22 cellular contexts compared by ENCODE assay signal in genomic region chr12:104895405-104895804, GRCh38.
DNase-seq lines count a peak whose midpoint lies in the region; ATAC-seq, FAIRE-seq and TF ChIP-seq lines count a peak whose summit lies in the region.
"Had no signal": no experiment of that assay in that cellular context is flagged by ENCODE, and none has a peak within 500 bp of the region (broad histone marks: within the 10 kb centered on the region; RNA-seq: fewer than 3 reads in every experiment).

No MANE protein-coding gene starts in this region.

- no peak overlapping the region for H3K27ac Mint-ChIP-seq in Calu3 (ENCODE audit: unreplicated experiment)
- H3K27ac Mint-ChIP-seq in naive thymus-derived CD4-positive, alpha-beta T cell: no peak overlapping the region
- H3K27ac Mint-ChIP-seq: B cell; CD4-positive, CD25-positive, alpha-beta regulatory T cell; CD8-positive, alpha-beta T cell; GM23338; H9 had no signal

- H3K27ac ChIP-seq in 22Rv1: peak overlapping the region; percentile 39
- H3K27ac ChIP-seq in pancreas: peak overlapping the region in 1 of 4 donors; percentile 24
- H3K27ac ChIP-seq in naive thymus-derived CD4-positive, alpha-beta T cell (ENCODE audit: low read depth, low read length): no peak overlapping the region
- H3K27ac ChIP-seq: BLaER1, C4-2B had no signal

- no peak for ATAC-seq in pancreas
- no peak for ATAC-seq in GM19455 (IDR thresholded peaks at IDR 0.05; ENCODE audit: unreplicated experiment)
- ATAC-seq in naive thymus-derived CD4-positive, alpha-beta T cell: no peak
- ATAC-seq: CD8-positive, alpha-beta T cell; GM12878; GM23338; HCT116 had no signal

- intact Hi-C loops in Calu3 (cut with micrococcal nuclease; ENCODE audit: unreplicated experiment) (loop anchor here (5.0 kb wide), 1 partner anchor 62 kb away; the partner anchor contains the start of gene SLC41A2), pancreas (cut with DNase I) (loop anchor here in 1 of 3 donors (10.0 kb wide), 1 partner anchor 49 kb away; no protein-coding TSS in a partner anchor)
- intact Hi-C loops in naive thymus-derived CD4-positive, alpha-beta T cell (cut with micrococcal nuclease): no loop called here

- 95 to 97% methylated on average over 1 of the region's 1 CpG for whole genome bisulfite sequencing in pancreas, 2 donors

- DNase-seq in Calu3 (no peak), dedifferentiated amniotic fluid mesenchymal stem cell (ENCODE audit: extremely low spot score) (peak; percentile 11), pancreas (no peak), NCI-H2171 treated with DMSO at 0.1 percent for 48 hours (lab: John Stamatoyannopoulos, UW) (no peak)
- no peak for DNase-seq in naive thymus-derived CD4-positive, alpha-beta T cell
- DNase-seq: CD4-positive, CD25-positive, alpha-beta regulatory T cell; CD8-positive, alpha-beta T cell; DMS 273 treated with DMSO at 0.1 percent for 48 hours; DMS79; EL; GDM1; H9 had no signal

- no peaks in the 10 kb centered on the region for H3K9me3 Mint-ChIP-seq in Calu3 (ENCODE audit: low read depth, unreplicated experiment)
- peaks cover 0 to 18% (median 0%) of the 10 kb centered on the region in 11 donors for H3K9me3 Mint-ChIP-seq in naive thymus-derived CD4-positive, alpha-beta T cell
- H3K9me3 Mint-ChIP-seq: GM23338, H9 had no signal

- H3K4me1 ChIP-seq in pancreas: peaks cover under 1 to 21% (median 17%) of the 10 kb centered on the region in 3 donors
- no peaks in the 10 kb centered on the region for H3K4me1 ChIP-seq in naive thymus-derived CD4-positive, alpha-beta T cell (ENCODE audit: control insufficient read depth in 2 of 2, insufficient read depth in 2 of 2, low read length in 2 of 2)
- H3K4me1 ChIP-seq: BLaER1 had no signal

- H3K27me3 ChIP-seq in pancreas: no peaks in the 10 kb centered on the region
- H3K27me3 ChIP-seq in naive thymus-derived CD4-positive, alpha-beta T cell (ENCODE audit: control insufficient read depth in 2 of 2, insufficient read depth in 2 of 2, low read length in 2 of 2): no peaks in the 10 kb centered on the region
- H3K27me3 ChIP-seq: BLaER1 had no signal

- H3K9me3 ChIP-seq in pancreas: no peaks in the 10 kb centered on the region
- no peaks in the 10 kb centered on the region for H3K9me3 ChIP-seq in naive thymus-derived CD4-positive, alpha-beta T cell (ENCODE audit: control insufficient read depth in 2 of 3, low read length in 3 of 3)
- H3K9me3 ChIP-seq: Caco-2 had no signal

- H3K4me3 ChIP-seq in pancreas: no peak overlapping the region
- no peak overlapping the region for H3K4me3 ChIP-seq in naive thymus-derived CD4-positive, alpha-beta T cell (ENCODE audit: low read length)
- H3K4me3 ChIP-seq: BLaER1, GM12878, GM23338 had no signal

- CTCF ChIA-PET in Calu3 (lab: Charles Lee): interaction anchor here (0.6 kb wide), 1 partner anchor 618 kb away, joined by 3 read pairs; no protein-coding TSS in a partner anchor
- CTCF ChIA-PET in naive thymus-derived CD4-positive, alpha-beta T cell (lab: Charles Lee): interaction anchor here (0.6 kb wide), 1 partner anchor 41 kb away, joined by 3 read pairs; no protein-coding TSS in a partner anchor

- H3K36me3 Mint-ChIP-seq in Calu3 (ENCODE audit: insufficient read depth, unreplicated experiment): no peaks in the 10 kb centered on the region
- H3K36me3 Mint-ChIP-seq in naive thymus-derived CD4-positive, alpha-beta T cell: peaks cover 0 to 11% (median 0%) of the 10 kb centered on the region in 5 donors
- H3K36me3 Mint-ChIP-seq: CD4-positive, CD25-positive, alpha-beta regulatory T cell; CD8-positive, alpha-beta T cell had no signal

- H3K36me3 ChIP-seq in pancreas: no peaks in the 10 kb centered on the region
- no peaks in the 10 kb centered on the region for H3K36me3 ChIP-seq in naive thymus-derived CD4-positive, alpha-beta T cell (ENCODE audit: control insufficient read depth in 2 of 3, insufficient read depth in 3 of 3, low read length in 3 of 3)
- H3K36me3 ChIP-seq: BLaER1 had no signal

- BruUV-seq in Calu3 (replicated peaks; lab: Mats Ljungman, UMichigan): no TSS peak

- FAIRE-seq in pancreas (lab: Jason Lieb, UNC): peak; percentile 41
- FAIRE-seq: D721Med, GM12878 had no signal

- TF ChIP-seq CTCF in 22Rv1 (IDR thresholded peaks at IDR 0.05) (no peak), Calu3 (IDR thresholded peaks at IDR 0.05; ENCODE audit: unreplicated experiment) (no peak), pancreas (IDR thresholded peaks at IDR 0.05) (no peak)

- no peaks in the 10 kb centered on the region for H3K27me3 Mint-ChIP-seq in Calu3 (ENCODE audit: unreplicated experiment)
- peaks cover 3 to 9% (median 4%) of the 10 kb centered on the region in 5 donors for H3K27me3 Mint-ChIP-seq in naive thymus-derived CD4-positive, alpha-beta T cell
- H3K27me3 Mint-ChIP-seq: B cell; CD4-positive, CD25-positive, alpha-beta regulatory T cell had no signal

- POLR2A ChIA-PET in naive thymus-derived CD4-positive, alpha-beta T cell (lab: Charles Lee): no interaction called here

- peak overlapping the region; percentile 6 for H3K4me3 Mint-ChIP-seq in Calu3 (ENCODE audit: low read depth, unreplicated experiment)
- H3K4me3 Mint-ChIP-seq in naive thymus-derived CD4-positive, alpha-beta T cell: no peak overlapping the region
- H3K4me3 Mint-ChIP-seq: B cell; CD4-positive, CD25-positive, alpha-beta regulatory T cell; CD8-positive, alpha-beta T cell; GM23338; H9 had no signal

- H3K4me1 Mint-ChIP-seq in Calu3 (ENCODE audit: low read depth, unreplicated experiment): peaks cover 17% of the 10 kb centered on the region
- peaks cover 0 to 3% (median 0%) of the 10 kb centered on the region in 7 donors for H3K4me1 Mint-ChIP-seq in naive thymus-derived CD4-positive, alpha-beta T cell
- H3K4me1 Mint-ChIP-seq: GM23338, H9 had no signal
